Comparison of ENCODE assay signal across 19 cellular contexts in genomic region chr2:172938713-172939375, GRCh38.
A peak's percentile ranks its signal among the peaks of the same experiment; 100 is the strongest.
DNase-seq lines count a peak whose midpoint lies in the region; ATAC-seq, FAIRE-seq and TF ChIP-seq lines count a peak whose summit lies in the region.
"Had no signal": no experiment of that assay in that cellular context is flagged by ENCODE, and none has a peak within 500 bp of the region (broad histone marks: within the 10 kb centered on the region; RNA-seq: fewer than 3 reads in every experiment).

No MANE protein-coding gene starts in this region.

- CTCF ChIA-PET in IMR-90 (lab: Yijun Ruan, JAX): no interaction called here
- CTCF ChIA-PET in GM10248 (lab: Yijun Ruan, JAX): no interaction called here
- CTCF ChIA-PET in activated CD4-positive, alpha-beta memory T cell treated with anti-CD3 and anti-CD28 coated beads, Interleukin-2, amount 10 ng/mL, durations not matched to agents 7 days and 5 days (lab: Charles Lee): no interaction called here

- no peak overlapping the region for H2AFZ ChIP-seq in IMR-90 (replicated peaks; ENCODE audit: low read length, poor library complexity)
- H2AFZ ChIP-seq: GM23248 had no signal

- no peak for TF ChIP-seq RAD21 in IMR-90 (IDR thresholded peaks at IDR 0.05; ENCODE audit: low read length)

- H3K4me1 ChIP-seq in IMR-90 (ENCODE audit: control insufficient read depth, insufficient read depth, low read length) (no peaks in the 10 kb centered on the region), adipocyte (ENCODE audit: control insufficient read depth, insufficient read depth, low read length) (no peaks in the 10 kb centered on the region), pancreas (peaks cover 0 to 6% (median 3%) of the 10 kb centered on the region in 3 donors)

- H3K4ac ChIP-seq in IMR-90 (ENCODE audit: low read depth, low read length): no peak overlapping the region

- POLR2A ChIA-PET in IMR-90 (lab: Charles Lee; ENCODE audit: unreplicated experiment) (no interaction called here), GM10248 (lab: Yijun Ruan, JAX) (no interaction called here)
- POLR2A ChIA-PET in activated CD4-positive, alpha-beta memory T cell treated with anti-CD3 and anti-CD28 coated beads, Interleukin-2, amount 10 ng/mL, durations not matched to agents 7 days and 5 days (lab: Charles Lee): no interaction called here

- H3K4me2 ChIP-seq in IMR-90 (ENCODE audit: low read depth, low read length): no peak overlapping the region

- peak; percentile 45 for FAIRE-seq in pancreas (lab: Jason Lieb, UNC)

- peaks cover 2% of the 10 kb centered on the region for H3K9me3 Mint-ChIP-seq in activated CD4-positive, alpha-beta memory T cell treated with anti-CD3 and anti-CD28 coated beads, Interleukin-2, amount 10 ng/mL, durations not matched to agents 7 days and 5 days

- H2BK20ac ChIP-seq in IMR-90 (ENCODE audit: low read depth, low read length): no peak overlapping the region

- no peaks in the 10 kb centered on the region for H3K79me1 ChIP-seq in IMR-90 (ENCODE audit: low read depth in 1 of 2, low read length in 2 of 2)

- no peak overlapping the region for H4K5ac ChIP-seq in IMR-90 (ENCODE audit: low read depth, low read length)

- TF ChIP-seq POLR2A in IMR-90 (IDR thresholded peaks at IDR 0.05; ENCODE audit: low read depth, low read length): no peak

- H4K8ac ChIP-seq in IMR-90 (ENCODE audit: low read depth in 2 of 2, low read length in 2 of 2): no peak overlapping the region

- no peak overlapping the region for H2AK9ac ChIP-seq in IMR-90 (replicated peaks; ENCODE audit: low read depth, low read length, poor library complexity)

- WGBS in IMR-90 (ENCODE audit: extremely low coverage in 2 of 2, insufficient read length in 1 of 2), 2 experiments: 60% methylated on average over 1 of the region's 5 CpGs; no CpG with 5 or more reads in 1 of the 2 experiments
- 32 to 34% methylated on average over 5 of the region's 5 CpGs for WGBS in pancreas, 2 donors

- H3K9ac ChIP-seq in IMR-90 (ENCODE audit: low read depth, low read length) (no peak overlapping the region), adipocyte (ENCODE audit: low read length) (no peak overlapping the region)
- H3K9ac ChIP-seq: GM23248 had no signal

- DNase-seq in IMR-90 (peak; percentile 31), adipocyte (ENCODE audit: low read depth) (peak; percentile 44), fibroblast of peridontal ligament (ENCODE audit: extremely low read depth) (peak; percentile 64), pancreas (no peak), GM10248 (ENCODE audit: extremely low spot score) (no peak), SW480 (ENCODE audit: low spot score) (no peak)
- DNase-seq in activated CD4-positive, alpha-beta memory T cell treated with anti-CD3 and anti-CD28 coated beads, Interleukin-2, amount 10 ng/mL, durations not matched to agents 7 days and 5 days: no peak
- DNase-seq: ACHN; CD4-positive, CD25-positive, alpha-beta regulatory T cell; GM23248; KG1; MG63; NCI-H1092 treated with DMSO at 0.1 percent for 48 hours; NCI-H345; NK-92 treated with Interleukin-12 subunit alpha and Interleukin-12 subunit beta, amount 100 ng/mL, for 24 hours; SHP77 treated with DMSO at 0.1 percent for 48 hours had no signal

- H2BK5ac ChIP-seq in IMR-90 (ENCODE audit: low read depth, low read length, poor library complexity, severe bottlenecking): no peak overlapping the region

- ATAC-seq in IMR-90 (ENCODE audit: low read depth) (no peak), pancreas (peak; percentile 82 to 86 (median 83)), HG03095 (IDR thresholded peaks at IDR 0.05; ENCODE audit: unreplicated experiment) (no peak)
- ATAC-seq: HCT116 had no signal

- no peak overlapping the region for H3K4me3 Mint-ChIP-seq in activated CD4-positive, alpha-beta memory T cell treated with anti-CD3 and anti-CD28 coated beads, Interleukin-2, amount 10 ng/mL, durations not matched to agents 7 days and 5 days
- H3K4me3 Mint-ChIP-seq: B cell; CD4-positive, CD25-positive, alpha-beta regulatory T cell had no signal

- peaks cover 36% of the 10 kb centered on the region for H3K27me3 Mint-ChIP-seq in activated CD4-positive, alpha-beta memory T cell treated with anti-CD3 and anti-CD28 coated beads, Interleukin-2, amount 10 ng/mL, durations not matched to agents 7 days and 5 days
- H3K27me3 Mint-ChIP-seq: CD4-positive, CD25-positive, alpha-beta regulatory T cell had no signal

- H3K4me3 ChIP-seq in IMR-90 (ENCODE audit: insufficient read depth, low read depth, low read length): no peak overlapping the region
- no peak overlapping the region for H3K4me3 ChIP-seq in adipocyte (ENCODE audit: low read length)
- no peak overlapping the region for H3K4me3 ChIP-seq in pancreas
- H3K4me3 ChIP-seq: GM23248, MG63 had no signal

- H3K9me1 ChIP-seq in IMR-90 (ENCODE audit: insufficient read depth, low read length): no peaks in the 10 kb centered on the region

- no peak overlapping the region for H3K23ac ChIP-seq in IMR-90 (ENCODE audit: low read depth, low read length)

- in situ Hi-C loops in IMR-90 (cut with MboI; ENCODE audit: low sequenced_read_pairs): no loop called here

- H3K27ac ChIP-seq in IMR-90 (ENCODE audit: insufficient read depth, low read length) (no peak overlapping the region), pancreas (peak overlapping the region in 2 of 4 donors; percentile 31 to 59)
- H3K27ac ChIP-seq: GM23248 had no signal

- H3K56ac ChIP-seq in IMR-90 (ENCODE audit: extremely low read depth, insufficient read depth, low read length): no peak overlapping the region

- intact Hi-C loops in IMR-90 (cut with micrococcal nuclease): loop anchor here (10.0 kb wide), 1 partner anchor 344 kb away; no protein-coding TSS in a partner anchor
- intact Hi-C loops in pancreas (cut with DNase I): no loop called here

- no peaks in the 10 kb centered on the region for H3K36me3 Mint-ChIP-seq in activated CD4-positive, alpha-beta memory T cell treated with anti-CD3 and anti-CD28 coated beads, Interleukin-2, amount 10 ng/mL, durations not matched to agents 7 days and 5 days (ENCODE audit: low read depth)
- H3K36me3 Mint-ChIP-seq: CD4-positive, CD25-positive, alpha-beta regulatory T cell had no signal

- peaks cover 3% of the 10 kb centered on the region for H3K9me3 ChIP-seq in IMR-90 (ENCODE audit: control insufficient read depth, insufficient read depth, low read length)
- H3K9me3 ChIP-seq in adipocyte (ENCODE audit: control insufficient read depth, low read length): peaks cover 35% of the 10 kb centered on the region
- H3K9me3 ChIP-seq in pancreas: no peaks in the 10 kb centered on the region

- H3K4me1 Mint-ChIP-seq in activated CD4-positive, alpha-beta memory T cell treated with anti-CD3 and anti-CD28 coated beads, Interleukin-2, amount 10 ng/mL, durations not matched to agents 7 days and 5 days: no peaks in the 10 kb centered on the region
- H3K4me1 Mint-ChIP-seq: B cell had no signal

- H3K36me3 ChIP-seq in IMR-90 (ENCODE audit: control insufficient read depth, insufficient read depth, low read length): no peaks in the 10 kb centered on the region
- no peaks in the 10 kb centered on the region for H3K36me3 ChIP-seq in adipocyte (ENCODE audit: control insufficient read depth, insufficient read depth, low read length, severe bottlenecking)
- H3K36me3 ChIP-seq in pancreas: no peaks in the 10 kb centered on the region
- H3K36me3 ChIP-seq: MG63 had no signal

- no peak overlapping the region for H3K14ac ChIP-seq in IMR-90 (replicated peaks; ENCODE audit: low read depth, low read length)

- H4K91ac ChIP-seq in IMR-90 (ENCODE audit: insufficient read depth, low read depth, low read length): no peak overlapping the region

- BruUV-seq in IMR-90 (replicated peaks; lab: Mats Ljungman, UMichigan): no TSS peak

- H2BK15ac ChIP-seq in IMR-90 (ENCODE audit: low read depth, low read length): no peak overlapping the region

- no peak overlapping the region for H2BK120ac ChIP-seq in IMR-90 (ENCODE audit: low read depth, low read length)

- no peaks in the 10 kb centered on the region for H4K20me1 ChIP-seq in IMR-90 (ENCODE audit: insufficient read depth, low read length)

- no peak overlapping the region for H3K27ac Mint-ChIP-seq in activated CD4-positive, alpha-beta memory T cell treated with anti-CD3 and anti-CD28 coated beads, Interleukin-2, amount 10 ng/mL, durations not matched to agents 7 days and 5 days
- H3K27ac Mint-ChIP-seq: B cell; CD4-positive, CD25-positive, alpha-beta regulatory T cell had no signal

- no peak overlapping the region for H2AK5ac ChIP-seq in IMR-90 (ENCODE audit: low read depth, low read length)

- dilution Hi-C loops in IMR-90 (cut with HindIII; ENCODE audit: low sequenced_read_pairs, unreplicated experiment): no loop called here

- H3K27me3 ChIP-seq in IMR-90 (ENCODE audit: control insufficient read depth, insufficient read depth, low read length) (no peaks in the 10 kb centered on the region), adipocyte (replicated peaks; ENCODE audit: control insufficient read depth, insufficient read depth, low read length) (no peaks in the 10 kb centered on the region), pancreas (no peaks in the 10 kb centered on the region)
- H3K27me3 ChIP-seq: MG63 had no signal

- no peak for TF ChIP-seq CTCF in IMR-90 (conservative IDR thresholded peaks at IDR 0.05; ENCODE audit: low read depth, low read length)
- TF ChIP-seq CTCF in pancreas (IDR thresholded peaks at IDR 0.05): no peak
- no peak for TF ChIP-seq CTCF in GM10248 (IDR thresholded peaks at IDR 0.05; ENCODE audit: control extremely low read depth, extremely low read depth, low read depth, missing control alignments)

- no peak overlapping the region for H3K18ac ChIP-seq in IMR-90 (ENCODE audit: low read depth, low read length)

TF ChIP-seq in IMR-90, 13 proteins besides CTCF, POLR2A, EP300 and RAD21 (continues in another document):
- TF ChIP-seq RCOR1 (IDR thresholded peaks at IDR 0.05; ENCODE audit: insufficient replicate concordance, low read length) (no peak), ELK1 (IDR thresholded peaks at IDR 0.05; ENCODE audit: borderline replicate concordance, low read depth, low read length) (no peak), FOS (IDR thresholded peaks at IDR 0.05; ENCODE audit: low read depth, low read length) (no peak), MAFK (IDR thresholded peaks at IDR 0.05; ENCODE audit: low read depth, low read length) (no peak)

Comparison
In these comparisons a context has a peak if more than half of its experiments do, and no peak if none do; other contexts are left out.
1. ATAC-seq: peak in pancreas (4 of 4); none in IMR-90 (single experiment) and HG03095 (single experiment).
2. DNase-seq: peak in IMR-90 (single experiment), adipocyte (single experiment) and fibroblast of peridontal ligament (single experiment); none in pancreas (0 of 6), GM10248 (single experiment), SW480 (single experiment) and activated CD4-positive, alpha-beta memory T cell treated with anti-CD3 and anti-CD28 coated beads, Interleukin-2, amount 10 ng/mL, durations not matched to agents 7 days and 5 days (single experiment).